Comparison of ENCODE assay signal across 16 cellular contexts in the genomic region with DNA sequence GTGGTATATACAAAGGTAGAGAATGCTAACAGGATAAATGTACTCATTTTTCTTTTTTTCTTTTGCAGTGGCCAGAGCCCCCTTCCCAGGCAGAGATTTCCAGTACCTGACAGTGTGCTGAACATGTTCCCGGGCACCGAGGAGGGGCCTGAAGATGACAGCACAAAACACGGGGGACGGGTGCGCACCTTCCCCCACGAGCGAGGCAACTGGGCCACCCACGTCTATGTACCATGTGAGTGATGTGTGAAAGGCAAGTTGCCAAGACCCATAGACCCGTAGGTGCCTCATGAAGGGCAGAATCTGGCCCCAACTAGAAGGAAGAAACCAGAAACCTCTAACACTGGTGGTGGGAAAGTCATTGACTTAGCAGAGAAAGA. TPM values are rescaled to one million over a fixed set of nuclear protein-coding genes. Genes with fewer than 3 reads are reported as not detected.
DNase-seq lines count a peak whose midpoint lies in the region; ATAC-seq and TF ChIP-seq lines count a peak whose summit lies in the region.
"Had no signal": no experiment of that assay in that cellular context is flagged by ENCODE, and none has a peak within 500 bp of the region (broad histone marks: within the 10 kb centered on the region; RNA-seq: fewer than 3 reads in every experiment).

No MANE protein-coding gene starts in this region.

- 0 out of 2 replicates have a peak overlapping the region, but pooled peaks have one; percentile 83 for H3K9ac ChIP-seq in SU-DHL-6 (ENCODE audit: low read length)

- peaks cover 15% of the 10 kb centered on the region for H3F3A ChIP-seq in SU-DHL-6 (ENCODE audit: insufficient read depth)

- no peak overlapping the region for H3K27ac ChIP-seq in SU-DHL-6 (ENCODE audit: low read depth, low read length)
- H3K27ac ChIP-seq in SJCRH30 = no peak overlapping the region

- peak overlapping the region; percentile 93 for H3K4me3 Mint-ChIP-seq in activated naive CD4-positive, alpha-beta T cell treated with anti-CD3 and anti-CD28 coated beads, Interleukin-2, amount 50 U/mL, for 24 hours
- H3K4me3 Mint-ChIP-seq in glutamatergic neuron (ENCODE audit: unreplicated experiment) = peak overlapping the region; percentile 92
- peak overlapping the region; percentile 86 for H3K4me3 Mint-ChIP-seq in stimulated activated effector memory CD8-positive, alpha-beta T cell treated with anti-CD3 and anti-CD28 coated beads, Interleukin-12 subunit alpha, Interleukin-12 subunit beta, amount 100 ng/mL, for 72 hours

- no peaks in the 10 kb centered on the region for H3K4me1 ChIP-seq in SJCRH30

- H4K20me1 ChIP-seq in SU-DHL-6 (ENCODE audit: low read depth, low read length) = no peaks in the 10 kb centered on the region

- no peak for ATAC-seq in stimulated activated effector memory CD8-positive, alpha-beta T cell treated with anti-CD3 and anti-CD28 coated beads, Interleukin-12 subunit alpha, Interleukin-12 subunit beta, amount 100 ng/mL, for 72 hours
- no peak for ATAC-seq in HG03520 (IDR thresholded peaks at IDR 0.05; ENCODE audit: unreplicated experiment)
- ATAC-seq: body of pancreas, psoas muscle had no signal

- H3K36me3 Mint-ChIP-seq in activated naive CD4-positive, alpha-beta T cell treated with anti-CD3 and anti-CD28 coated beads, Interleukin-2, amount 50 U/mL, for 24 hours = peaks cover 12% of the 10 kb centered on the region
- H3K36me3 Mint-ChIP-seq in glutamatergic neuron (ENCODE audit: unreplicated experiment) = no peaks in the 10 kb centered on the region
- peaks cover 69% of the 10 kb centered on the region for H3K36me3 Mint-ChIP-seq in stimulated activated effector memory CD8-positive, alpha-beta T cell treated with anti-CD3 and anti-CD28 coated beads, Interleukin-12 subunit alpha, Interleukin-12 subunit beta, amount 100 ng/mL, for 72 hours

- peaks cover 59% of the 10 kb centered on the region for H3K4me1 Mint-ChIP-seq in activated naive CD4-positive, alpha-beta T cell treated with anti-CD3 and anti-CD28 coated beads, Interleukin-2, amount 50 U/mL, for 24 hours
- H3K4me1 Mint-ChIP-seq in glutamatergic neuron (ENCODE audit: low read depth, unreplicated experiment) = peaks cover 17% of the 10 kb centered on the region
- peaks cover 55% of the 10 kb centered on the region for H3K4me1 Mint-ChIP-seq in stimulated activated effector memory CD8-positive, alpha-beta T cell treated with anti-CD3 and anti-CD28 coated beads, Interleukin-12 subunit alpha, Interleukin-12 subunit beta, amount 100 ng/mL, for 72 hours

- DNase-seq in activated naive CD4-positive, alpha-beta T cell treated with Interleukin-2 at 50 U/mL for 16 hours = no peak
- DNase-seq in glutamatergic neuron (no peak), NCI-H2081 treated with DMSO at 0.1 percent for 48 hours (lab: John Stamatoyannopoulos, UW) (no peak), SJCRH30 (no peak)
- no peak for DNase-seq in stimulated activated effector memory CD8-positive, alpha-beta T cell treated with anti-CD3 and anti-CD28 coated beads, Interleukin-12 subunit alpha, Interleukin-12 subunit beta, amount 100 ng/mL, for 72 hours (ENCODE audit: low spot score in 2 of 2)
- DNase-seq: body of pancreas; DMS79 treated with DMSO at 0.1 percent for 48 hours; NCI-H1436 treated with DMSO at 0.1 percent for 48 hours; NCI-H69; psoas muscle; SHP77 treated with DMSO at 0.1 percent for 48 hours; stimulated activated CD8-positive, alpha-beta memory T cell treated with anti-CD3 and anti-CD28 coated beads, Interleukin-4, amount 100 ng/mL, for 48 hours had no signal

- H3K4me2 ChIP-seq in SU-DHL-6 (ENCODE audit: low read depth, low read length, poor library complexity, severe bottlenecking) = peak overlapping the region; percentile 95

- no peaks in the 10 kb centered on the region for H3K9me2 ChIP-seq in SU-DHL-6 (replicated peaks; ENCODE audit: insufficient read depth, low read length)

- H3K27me3 Mint-ChIP-seq in activated naive CD4-positive, alpha-beta T cell treated with anti-CD3 and anti-CD28 coated beads, Interleukin-2, amount 50 U/mL, for 24 hours = no peaks in the 10 kb centered on the region
- peaks cover 8% of the 10 kb centered on the region for H3K27me3 Mint-ChIP-seq in glutamatergic neuron (ENCODE audit: unreplicated experiment)

- H2AFZ ChIP-seq in SU-DHL-6 (ENCODE audit: low read depth, low read length, severe bottlenecking) = no peak overlapping the region

- H3K9me3 ChIP-seq in SU-DHL-6 (ENCODE audit: insufficient read depth, low read length) = no peaks in the 10 kb centered on the region
- H3K9me3 ChIP-seq in SJCRH30 (replicated peaks) = no peaks in the 10 kb centered on the region
- H3K9me3 ChIP-seq: body of pancreas, psoas muscle had no signal

- H3K36me3 ChIP-seq in SU-DHL-6 (ENCODE audit: low read length) (peaks cover 6% of the 10 kb centered on the region; the same call in 1 of the 2 replicates), SJCRH30 (peaks cover 12% of the 10 kb centered on the region)

- no peaks in the 10 kb centered on the region for H3K9me3 Mint-ChIP-seq in activated naive CD4-positive, alpha-beta T cell treated with anti-CD3 and anti-CD28 coated beads, Interleukin-2, amount 50 U/mL, for 24 hours
- H3K9me3 Mint-ChIP-seq in glutamatergic neuron (ENCODE audit: unreplicated experiment) = peaks cover 14% of the 10 kb centered on the region
- H3K9me3 Mint-ChIP-seq in stimulated activated effector memory CD8-positive, alpha-beta T cell treated with anti-CD3 and anti-CD28 coated beads, Interleukin-12 subunit alpha, Interleukin-12 subunit beta, amount 100 ng/mL, for 72 hours = no peaks in the 10 kb centered on the region

- H3K4me3 ChIP-seq in SU-DHL-6 (ENCODE audit: insufficient read depth, low read length, poor library complexity, severe bottlenecking) = no peak overlapping the region
- H3K4me3 ChIP-seq in SJCRH30 = no peak overlapping the region

- no peak overlapping the region for H3K27ac Mint-ChIP-seq in activated naive CD4-positive, alpha-beta T cell treated with anti-CD3 and anti-CD28 coated beads, Interleukin-2, amount 50 U/mL, for 24 hours
- H3K27ac Mint-ChIP-seq in glutamatergic neuron (ENCODE audit: unreplicated experiment) = no peak overlapping the region
- H3K27ac Mint-ChIP-seq in stimulated activated effector memory CD8-positive, alpha-beta T cell treated with anti-CD3 and anti-CD28 coated beads, Interleukin-12 subunit alpha, Interleukin-12 subunit beta, amount 100 ng/mL, for 72 hours = peak overlapping the region; percentile 90

- TF ChIP-seq CTCF in SU-DHL-6 (IDR thresholded peaks at IDR 0.05; ENCODE audit: insufficient read depth, low read length, poor library complexity, severe bottlenecking) = no peak
- no peak for TF ChIP-seq CTCF in glutamatergic neuron (IDR thresholded peaks at IDR 0.05; ENCODE audit: partially characterized antibody, unreplicated experiment)

- H3K27me3 ChIP-seq in SU-DHL-6 (ENCODE audit: low read length) (no peaks in the 10 kb centered on the region), SJCRH30 (no peaks in the 10 kb centered on the region)
- H3K27me3 ChIP-seq: body of pancreas had no signal

- H3K79me2 ChIP-seq in SU-DHL-6 (ENCODE audit: insufficient read depth, low read length) = no peaks in the 10 kb centered on the region

RNA-seq across cellular contexts. Expression of a gene that starts 1.2 kb away (rescaled TPM):
- 107 TPM for total RNA-seq in glutamatergic neuron (ENCODE audit: unreplicated experiment)
- 20.4 and 21.1 TPM in 2 replicates for total RNA-seq in SJCRH30 (2014; rRNA removed; shearing (Covaris generic))

RNA-seq across cellular contexts. Expression of a gene that starts 1.9 kb away (rescaled TPM):
- 13.9 TPM for total RNA-seq in glutamatergic neuron (ENCODE audit: unreplicated experiment)
- 5.6 and 5.7 TPM in 2 replicates for total RNA-seq in SJCRH30 (2014; rRNA removed; shearing (Covaris generic))

RNA-seq across cellular contexts. Expression of a gene that starts 23.2 kb away (rescaled TPM):
- 69.9 TPM for total RNA-seq in glutamatergic neuron (ENCODE audit: unreplicated experiment)
- total RNA-seq in SJCRH30 (2014; rRNA removed; shearing (Covaris generic)) = 3.5 and 3.9 TPM in 2 replicates

RNA-seq across cellular contexts. Expression of a gene that starts 31.5 kb away (rescaled TPM):
- total RNA-seq in glutamatergic neuron (ENCODE audit: unreplicated experiment) = 0.91 TPM
- not detected in 2 replicates for total RNA-seq in SJCRH30 (2014; rRNA removed; shearing (Covaris generic))
- total RNA-seq: body of pancreas, mesenteric fat pad, psoas muscle had no signal

Comparison
In these comparisons a context has a peak if more than half of its experiments do, and no peak if none do; other contexts are left out.
1. RNA of a gene that starts 23.2 kb away (total RNA-seq): 69.9 TPM in glutamatergic neuron (single experiment); 3.5 to 3.9 TPM in SJCRH30; every median in the first group is over 10 times any median in the second.
2. Peak in every context shown above with its lines, with median percentiles within 50 percentile points of each other: H3K4me3 Mint-ChIP-seq.